Comparison of ENCODE assay signal across 8 cellular contexts in genomic region chr9:121700165-121700830, GRCh38. TPM values are rescaled to one million over a fixed set of nuclear protein-coding genes. Genes with fewer than 3 reads are reported as not detected.
DNase-seq lines count a peak whose midpoint lies in the region; ATAC-seq and TF ChIP-seq lines count a peak whose summit lies in the region.

No MANE protein-coding gene starts in this region.

- peak; percentile 36 to 63 for DNase-seq in SHP77 (lab: John Stamatoyannopoulos, UW)
- no peak for DNase-seq in SHP77 treated with DMSO at 0.1 percent for 48 hours (lab: John Stamatoyannopoulos, UW)
- DNase-seq in NCI-H128 (lab: John Stamatoyannopoulos, UW; ENCODE audit: unreplicated experiment), result peak; percentile 17
- DNase-seq in adrenal gland, result peak; percentile 49 to 87 (median 64)
- DNase-seq in iPS DF 6.9 (ENCODE audit: low read depth, low spot score), result no peak
- DNase-seq in sciatic nerve (ENCODE audit: low spot score), result peak; percentile 79
- no peak for DNase-seq in effector memory CD4-positive, alpha-beta T cell

- no peak for TF ChIP-seq POLR2A in adrenal gland (IDR thresholded peaks at IDR 0.05)

- H3K4me3 ChIP-seq in adrenal gland (peak overlapping the region in 2 of 4 donors; percentile 19 to 92), iPS DF 6.9 (ENCODE audit: low read length) (peak overlapping the region; percentile 70; the same call in 1 of the 2 replicates)
- no peak overlapping the region for H3K4me3 ChIP-seq in effector memory CD4-positive, alpha-beta T cell (ENCODE audit: insufficient read depth, low read depth, low read length, poor library complexity, severe bottlenecking)

- ATAC-seq in sciatic nerve, result peak; percentile 77
- no peak for ATAC-seq in GM18861 (IDR thresholded peaks at IDR 0.05; ENCODE audit: unreplicated experiment)

- WGBS in adrenal gland, 4 donors, result 43 to 53% (median 47%) methylated on average over 5 to 20 of the region's 20 CpGs
- WGBS in iPS DF 6.9 (ENCODE audit: insufficient coverage, insufficient read length), result no CpG with 5 or more reads among the region's 20 CpGs

- H3K9me3 ChIP-seq in adrenal gland (replicated peaks in 1 of 3), result no peaks in the 10 kb centered on the region
- no peaks in the 10 kb centered on the region for H3K9me3 ChIP-seq in iPS DF 6.9 (ENCODE audit: control insufficient read depth, insufficient read depth, low read length)
- no peaks in the 10 kb centered on the region for H3K9me3 ChIP-seq in effector memory CD4-positive, alpha-beta T cell (ENCODE audit: control insufficient read depth, low read length)

- H3K4me1 ChIP-seq in adrenal gland (replicated peaks in 1 of 2) (peaks cover 11 to 19% of the 10 kb centered on the region in 2 donors), iPS DF 6.9 (ENCODE audit: control insufficient read depth, insufficient read depth, low read length) (peaks cover 2% of the 10 kb centered on the region; the same call in 1 of the 2 replicates)
- H3K4me1 ChIP-seq in effector memory CD4-positive, alpha-beta T cell (ENCODE audit: control insufficient read depth, insufficient read depth, low read length, poor library complexity, severe bottlenecking), result peaks cover 3% of the 10 kb centered on the region

- no peaks in the 10 kb centered on the region for H3K36me3 ChIP-seq in adrenal gland (replicated peaks in 1 of 2)
- no peaks in the 10 kb centered on the region for H3K36me3 ChIP-seq in iPS DF 6.9 (ENCODE audit: control insufficient read depth, insufficient read depth, low read length)
- no peaks in the 10 kb centered on the region for H3K36me3 ChIP-seq in effector memory CD4-positive, alpha-beta T cell (ENCODE audit: control insufficient read depth, insufficient read depth, low read length)

- H3K27me3 ChIP-seq in adrenal gland, result no peaks in the 10 kb centered on the region
- H3K27me3 ChIP-seq in iPS DF 6.9 (ENCODE audit: control insufficient read depth, insufficient read depth, low read length), result no peaks in the 10 kb centered on the region
- H3K27me3 ChIP-seq in effector memory CD4-positive, alpha-beta T cell (replicated peaks; ENCODE audit: control insufficient read depth, insufficient read depth, low read length, poor library complexity, severe bottlenecking), result peaks cover 24% of the 10 kb centered on the region

- peak; percentile 22 to 55 (median 43) for TF ChIP-seq CTCF in adrenal gland (IDR thresholded peaks at IDR 0.05)

- H3K27ac ChIP-seq in adrenal gland (peak overlapping the region in 2 of 5 donors; percentile 40 to 54), iPS DF 6.9 (ENCODE audit: low read length) (no peak overlapping the region)
- no peak overlapping the region for H3K27ac ChIP-seq in effector memory CD4-positive, alpha-beta T cell (ENCODE audit: insufficient read depth, low read length, poor library complexity, severe bottlenecking)

- intact Hi-C loops in adrenal gland (cut with DNase I), result no loop called here
- intact Hi-C loops in sciatic nerve (cut with DNase I), result no loop called here

RNA-seq across cellular contexts. Expression of gene DAB2IP, which starts 48.9 kb away (rescaled TPM):
- 10 to 100 TPM; 38.3 to 52.2 (median 48.4) TPM for total RNA-seq in adrenal gland
- 10 to 100 TPM; 13.2 to 47.7 (median 20.3) TPM for polyA plus RNA-seq in adrenal gland
- total RNA-seq in sciatic nerve, result 70.7 TPM

Comparison
In these comparisons a context has a peak if more than half of its experiments do, and no peak if none do; other contexts are left out.
1. DNase-seq: peak in SHP77 (2 of 2), NCI-H128 (single experiment), adrenal gland (7 of 7) and sciatic nerve (single experiment); none in SHP77 treated with DMSO at 0.1 percent for 48 hours (single experiment), iPS DF 6.9 (single experiment) and effector memory CD4-positive, alpha-beta T cell (0 of 3).